20 cellular contexts compared by ENCODE assay signal in the genomic region with DNA sequence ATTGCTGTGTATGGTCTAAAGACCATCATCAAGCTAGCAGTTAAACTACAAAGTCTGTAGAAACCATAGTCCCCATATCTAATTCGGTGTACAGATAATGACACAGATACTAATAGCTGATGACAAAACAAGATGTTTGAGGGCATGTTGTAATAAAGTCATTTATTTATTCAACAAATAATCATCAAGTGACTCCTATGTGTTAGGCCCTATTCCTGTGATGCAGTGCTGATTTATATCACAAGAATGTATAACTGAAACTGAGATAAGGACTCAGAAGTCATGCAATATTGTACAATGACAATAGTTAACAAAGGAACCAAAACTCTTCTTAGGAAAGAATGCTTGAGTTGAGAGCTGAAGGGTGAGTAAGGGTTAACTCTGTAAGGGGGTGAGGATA.
DNase-seq lines count a peak whose midpoint lies in the region; FAIRE-seq and TF ChIP-seq lines count a peak whose summit lies in the region.
"Had no signal": no experiment of that assay in that cellular context is flagged by ENCODE, and none has a peak within 500 bp of the region (broad histone marks: within the 10 kb centered on the region; RNA-seq: fewer than 3 reads in every experiment).

No MANE protein-coding gene starts in this region.

- FAIRE-seq in HTR-8/SVneo (lab: Jason Lieb, UNC) (peak; percentile 44), RCC 7860 (lab: Jason Lieb, UNC) (no peak)
- FAIRE-seq: G401.6, GM12892 had no signal

- no peak overlapping the region for H3K27ac Mint-ChIP-seq in T-helper 2 cell treated with Interferon-gamma antibody and Interleukin-4, amounts not matched to agents 5 μg/mL and 100 μg/mL, for 36 hours
- H3K27ac Mint-ChIP-seq: B cell; CD8-positive, alpha-beta T cell; HFFc6 had no signal

- DNase-seq in HTR-8/SVneo (ENCODE audit: insufficient read length, low spot score) (no peak), RCC 7860 (ENCODE audit: low spot score) (peak; percentile 5), choroid plexus epithelial cell (ENCODE audit: low read depth) (peak; percentile 7), fibroblast of the aortic adventitia (ENCODE audit: low read depth) (peak; percentile 7), putamen (ENCODE audit: low spot score) (no peak), cerebellar nuclear complex (lab: John Stamatoyannopoulos, UW) (no peak), epidermal melanocyte (ENCODE audit: insufficient read length, low spot score) (no peak)
- DNase-seq in T-helper 2 cell treated with Interferon-gamma antibody and Interleukin-4, amounts not matched to agents 5 μg/mL and 100 μg/mL, for 36 hours (ENCODE audit: low spot score): no peak
- DNase-seq: Calu3; CD8-positive, alpha-beta T cell; DMS53; DND-41; EL; GOT3; H7; HFFc6 had no signal

- peaks cover 17% of the 10 kb centered on the region for H3K9me3 Mint-ChIP-seq in T-helper 2 cell treated with Interferon-gamma antibody and Interleukin-4, amounts not matched to agents 5 μg/mL and 100 μg/mL, for 36 hours

- H3K27me3 Mint-ChIP-seq in T-helper 2 cell treated with Interferon-gamma antibody and Interleukin-4, amounts not matched to agents 5 μg/mL and 100 μg/mL, for 36 hours (ENCODE audit: low read depth): no peaks in the 10 kb centered on the region
- H3K27me3 Mint-ChIP-seq: B cell had no signal

- no peaks in the 10 kb centered on the region for H3K36me3 Mint-ChIP-seq in T-helper 2 cell treated with Interferon-gamma antibody and Interleukin-4, amounts not matched to agents 5 μg/mL and 100 μg/mL, for 36 hours (ENCODE audit: low read depth)
- H3K36me3 Mint-ChIP-seq: CD8-positive, alpha-beta T cell had no signal

- H3K4me3 Mint-ChIP-seq in T-helper 2 cell treated with Interferon-gamma antibody and Interleukin-4, amounts not matched to agents 5 μg/mL and 100 μg/mL, for 36 hours: no peak overlapping the region
- H3K4me3 Mint-ChIP-seq: B cell; CD8-positive, alpha-beta T cell; HFFc6 had no signal

- TF ChIP-seq CTCF in choroid plexus epithelial cell (conservative IDR thresholded peaks at IDR 0.05; ENCODE audit: low read depth, low read length) (no peak), fibroblast of the aortic adventitia (IDR thresholded peaks at IDR 0.05; ENCODE audit: insufficient read depth, low read length) (no peak)

- no peaks in the 10 kb centered on the region for H3K4me1 Mint-ChIP-seq in T-helper 2 cell treated with Interferon-gamma antibody and Interleukin-4, amounts not matched to agents 5 μg/mL and 100 μg/mL, for 36 hours (ENCODE audit: low read depth)
- H3K4me1 Mint-ChIP-seq: B cell had no signal

- H3K4me3 ChIP-seq in choroid plexus epithelial cell (ENCODE audit: low read depth, low read length): no peak overlapping the region
- H3K4me3 ChIP-seq in fibroblast of the aortic adventitia (ENCODE audit: low read depth, low read length): no peak overlapping the region
- H3K4me3 ChIP-seq: BLaER1 treated with 17β-estradiol and CSF1 and Interleukin-3, amounts not matched to agents 10 nM and 100 nM had no signal

Comparison
In these comparisons a context has a peak if more than half of its experiments do, and no peak if none do; other contexts are left out.
1. DNase-seq: peak in RCC 7860 (single experiment), choroid plexus epithelial cell (single experiment) and fibroblast of the aortic adventitia (single experiment); none in HTR-8/SVneo (single experiment), putamen (single experiment), cerebellar nuclear complex (0 of 2), T-helper 2 cell treated with Interferon-gamma antibody and Interleukin-4, amounts not matched to agents 5 μg/mL and 100 μg/mL, for 36 hours (single experiment) and epidermal melanocyte (single experiment).